12 cellular contexts compared by ENCODE assay signal in the genomic region with DNA sequence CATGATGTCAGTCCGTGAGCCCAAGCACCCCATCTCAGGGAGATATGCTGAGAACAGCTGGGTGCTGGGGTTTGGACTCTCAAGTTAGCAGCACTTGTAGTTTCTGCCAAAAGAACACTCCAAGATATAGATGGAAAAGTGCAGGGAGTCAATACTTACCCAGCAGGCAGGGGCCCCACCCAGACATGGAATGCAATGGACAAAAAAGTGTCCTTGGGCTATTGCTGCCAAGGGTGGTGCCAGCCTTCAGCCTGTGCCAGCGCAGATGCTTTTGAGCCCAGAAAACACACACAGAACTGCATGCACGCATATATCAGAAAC. TPM values are rescaled to one million over a fixed set of nuclear protein-coding genes. Genes with fewer than 3 reads are reported as not detected.
DNase-seq lines count a peak whose midpoint lies in the region; ATAC-seq, FAIRE-seq and TF ChIP-seq lines count a peak whose summit lies in the region.
"Had no signal": no experiment of that assay in that cellular context is flagged by ENCODE, and none has a peak within 500 bp of the region (broad histone marks: within the 10 kb centered on the region; RNA-seq: fewer than 3 reads in every experiment).

No MANE protein-coding gene starts in this region.

- H3K4me3 Mint-ChIP-seq in CD14-positive monocyte (no peak overlapping the region), astrocyte (ENCODE audit: unreplicated experiment) (no peak overlapping the region)
- no peak overlapping the region for H3K4me3 Mint-ChIP-seq in stimulated activated naive B cell treated with anti-CD40 and anti-IgM and Interleukin-4, amounts not matched to agents 10 μg/mL and 1 μg/mL and 100 μg/mL, for 72 hours
- H3K4me3 Mint-ChIP-seq: activated B cell treated with CpG ODN at 0.5 μM for 24 hours had no signal

- intact Hi-C loops in CD14-positive monocyte (cut with micrococcal nuclease) (loop anchor here in 1 of 2 donors (2.0 kb wide), 1 partner anchor 17 kb away; the partner anchor contains the start of gene IRF2BPL), right cardiac atrium (cut with DNase I) (loop anchor here in 1 of 4 donors (2.0 kb wide), 1 partner anchor 21 kb away; no protein-coding TSS in a partner anchor)

- no peak overlapping the region for H3K9ac ChIP-seq in astrocyte (ENCODE audit: low read length)
- H3K9ac ChIP-seq in rectal smooth muscle tissue (ENCODE audit: low read length) = no peak overlapping the region
- H3K9ac ChIP-seq: BLaER1 had no signal

- H3K9me3 Mint-ChIP-seq in CD14-positive monocyte (peaks cover 0 to 2% (median 0%) of the 10 kb centered on the region in 7 donors), astrocyte (ENCODE audit: unreplicated experiment) (no peaks in the 10 kb centered on the region)
- H3K9me3 Mint-ChIP-seq in stimulated activated naive B cell treated with anti-CD40 and anti-IgM and Interleukin-4, amounts not matched to agents 10 μg/mL and 1 μg/mL and 100 μg/mL, for 72 hours = no peaks in the 10 kb centered on the region
- H3K9me3 Mint-ChIP-seq: activated B cell treated with CpG ODN at 0.5 μM for 24 hours; activated naive CD4-positive, alpha-beta T cell treated with anti-CD3 and anti-CD28 coated beads, Interleukin-2, amount 50 U/mL, for 72 hours had no signal

- H3K36me3 Mint-ChIP-seq in CD14-positive monocyte = peaks cover 0 to 4% of the 10 kb centered on the region in 2 donors
- no peaks in the 10 kb centered on the region for H3K36me3 Mint-ChIP-seq in astrocyte (ENCODE audit: low read depth, unreplicated experiment)
- H3K36me3 Mint-ChIP-seq in stimulated activated naive B cell treated with anti-CD40 and anti-IgM and Interleukin-4, amounts not matched to agents 10 μg/mL and 1 μg/mL and 100 μg/mL, for 72 hours = no peaks in the 10 kb centered on the region
- H3K36me3 Mint-ChIP-seq: activated naive CD4-positive, alpha-beta T cell treated with anti-CD3 and anti-CD28 coated beads, Interleukin-2, amount 50 U/mL, for 72 hours had no signal

- peak overlapping the region; percentile 10 for H3K4me2 ChIP-seq in astrocyte (ENCODE audit: low read length)

- H2AFZ ChIP-seq in astrocyte (ENCODE audit: low read depth, low read length) = no peak overlapping the region

- H3K4me1 ChIP-seq in astrocyte (ENCODE audit: insufficient read depth, low read length) (peaks cover 51% of the 10 kb centered on the region), right cardiac atrium (ENCODE audit: control insufficient read depth, insufficient read depth, low read length) (peaks cover 36% of the 10 kb centered on the region), rectal smooth muscle tissue (ENCODE audit: control insufficient read depth, insufficient read depth, low read length) (peaks cover 51% of the 10 kb centered on the region)
- H3K4me1 ChIP-seq in effector memory CD4-positive, alpha-beta T cell (ENCODE audit: control insufficient read depth, insufficient read depth, low read length, poor library complexity, severe bottlenecking) = peaks cover 33% of the 10 kb centered on the region

- DNase-seq in CD14-positive monocyte (ENCODE audit: low spot score) (peak; percentile 11), astrocyte (ENCODE audit: low read depth) (no peak), right cardiac atrium (peak in 1 of 3 donors; percentile 70)
- DNase-seq in effector memory CD4-positive, alpha-beta T cell = no peak
- DNase-seq in stimulated activated naive B cell treated with anti-CD40 and anti-IgM and Interleukin-4, amounts not matched to agents 10 μg/mL and 1 μg/mL and 100 μg/mL, for 72 hours = no peak
- DNase-seq in stimulated activated CD4-positive, alpha-beta T cell treated with anti-CD3 and anti-CD28 coated beads, Interleukin-2, amount 100 ng/mL, for 24 hours = no peak
- DNase-seq: activated B cell treated with CpG ODN at 0.5 μM for 24 hours, NCI-H2081 treated with DMSO at 0.1 percent for 48 hours had no signal

- H3K27me3 Mint-ChIP-seq in CD14-positive monocyte (ENCODE audit: low read depth in 3 of 3) (no peaks in the 10 kb centered on the region), astrocyte (ENCODE audit: low read depth, unreplicated experiment) (no peaks in the 10 kb centered on the region)
- no peaks in the 10 kb centered on the region for H3K27me3 Mint-ChIP-seq in stimulated activated naive B cell treated with anti-CD40 and anti-IgM and Interleukin-4, amounts not matched to agents 10 μg/mL and 1 μg/mL and 100 μg/mL, for 72 hours
- H3K27me3 Mint-ChIP-seq: activated B cell treated with CpG ODN at 0.5 μM for 24 hours had no signal

- ATAC-seq in right cardiac atrium (peak in 1 of 2 donors; percentile 23), GM18505 (IDR thresholded peaks at IDR 0.05; ENCODE audit: unreplicated experiment) (no peak)
- ATAC-seq in stimulated activated naive B cell treated with anti-CD40 and anti-IgM and Interleukin-4, amounts not matched to agents 10 μg/mL and 1 μg/mL and 100 μg/mL, for 72 hours (replicated peaks) = no peak
- ATAC-seq: activated naive CD4-positive, alpha-beta T cell treated with anti-CD3 and anti-CD28 coated beads, Interleukin-2, amount 50 U/mL, for 72 hours had no signal

- WGBS in right cardiac atrium = 47% methylated on average over 3 of the region's 3 CpGs

- H3K27ac Mint-ChIP-seq in CD14-positive monocyte = peak overlapping the region in 2 of 7 donors; percentile 37 to 76
- H3K27ac Mint-ChIP-seq in astrocyte (ENCODE audit: unreplicated experiment) = peak overlapping the region; percentile 75
- no peak overlapping the region for H3K27ac Mint-ChIP-seq in stimulated activated naive B cell treated with anti-CD40 and anti-IgM and Interleukin-4, amounts not matched to agents 10 μg/mL and 1 μg/mL and 100 μg/mL, for 72 hours
- H3K27ac Mint-ChIP-seq: activated B cell treated with CpG ODN at 0.5 μM for 24 hours; activated naive CD4-positive, alpha-beta T cell treated with anti-CD3 and anti-CD28 coated beads, Interleukin-2, amount 50 U/mL, for 72 hours had no signal

- no peak for TF ChIP-seq POLR2A in GM18505 (IDR thresholded peaks at IDR 0.05; ENCODE audit: borderline replicate concordance, extremely low read depth, insufficient read depth, insufficient read length)

- no peaks in the 10 kb centered on the region for H3K36me3 ChIP-seq in astrocyte (ENCODE audit: insufficient read depth, low read length)
- H3K36me3 ChIP-seq in rectal smooth muscle tissue (ENCODE audit: control insufficient read depth, insufficient read depth, low read length) = no peaks in the 10 kb centered on the region
- H3K36me3 ChIP-seq in effector memory CD4-positive, alpha-beta T cell (ENCODE audit: control insufficient read depth, insufficient read depth, low read length) = no peaks in the 10 kb centered on the region
- H3K36me3 ChIP-seq: BLaER1 had no signal

- H3K4me1 Mint-ChIP-seq in CD14-positive monocyte (peaks cover 78% of the 10 kb centered on the region), astrocyte (ENCODE audit: low read depth, unreplicated experiment) (peaks cover 48% of the 10 kb centered on the region)
- peaks cover 24 to 35% of the 10 kb centered on the region in 2 donors for H3K4me1 Mint-ChIP-seq in stimulated activated naive B cell treated with anti-CD40 and anti-IgM and Interleukin-4, amounts not matched to agents 10 μg/mL and 1 μg/mL and 100 μg/mL, for 72 hours

- H3K4me3 ChIP-seq in astrocyte (ENCODE audit: insufficient read depth, low read depth, low read length) (no peak overlapping the region), right cardiac atrium (ENCODE audit: low read length) (no peak overlapping the region), rectal smooth muscle tissue (ENCODE audit: low read length) (no peak overlapping the region)
- H3K4me3 ChIP-seq in effector memory CD4-positive, alpha-beta T cell (ENCODE audit: insufficient read depth, low read depth, low read length, poor library complexity, severe bottlenecking) = no peak overlapping the region
- H3K4me3 ChIP-seq: BLaER1 had no signal

- H3K27me3 ChIP-seq in astrocyte (ENCODE audit: insufficient read depth, low read length) = no peaks in the 10 kb centered on the region
- H3K27me3 ChIP-seq in right cardiac atrium (ENCODE audit: control insufficient read depth, insufficient read depth) = no peaks in the 10 kb centered on the region
- H3K27me3 ChIP-seq in rectal smooth muscle tissue (ENCODE audit: control insufficient read depth, insufficient read depth, low read length) = no peaks in the 10 kb centered on the region
- no peaks in the 10 kb centered on the region for H3K27me3 ChIP-seq in effector memory CD4-positive, alpha-beta T cell (replicated peaks; ENCODE audit: control insufficient read depth, insufficient read depth, low read length, poor library complexity, severe bottlenecking)
- H3K27me3 ChIP-seq: BLaER1 had no signal

- H4K20me1 ChIP-seq in astrocyte (ENCODE audit: insufficient read depth, low read length) = no peaks in the 10 kb centered on the region
- H4K20me1 ChIP-seq: BLaER1 had no signal

- no peak overlapping the region for H3K27ac ChIP-seq in astrocyte (ENCODE audit: low read depth, low read length)
- H3K27ac ChIP-seq in right cardiac atrium (ENCODE audit: low read length) = peak overlapping the region; percentile 95
- peak overlapping the region; percentile 42 for H3K27ac ChIP-seq in rectal smooth muscle tissue (ENCODE audit: low read depth, low read length)
- H3K27ac ChIP-seq in effector memory CD4-positive, alpha-beta T cell (ENCODE audit: insufficient read depth, low read length, poor library complexity, severe bottlenecking) = no peak overlapping the region
- H3K27ac ChIP-seq: BLaER1 had no signal

- H3K9me3 ChIP-seq in astrocyte (ENCODE audit: insufficient read depth, low read depth, low read length) = no peaks in the 10 kb centered on the region
- H3K9me3 ChIP-seq in right cardiac atrium (ENCODE audit: control insufficient read depth, low read length) = no peaks in the 10 kb centered on the region
- H3K9me3 ChIP-seq in effector memory CD4-positive, alpha-beta T cell (ENCODE audit: control insufficient read depth, low read length) = no peaks in the 10 kb centered on the region
- H3K9me3 ChIP-seq: BLaER1 had no signal

- no peaks in the 10 kb centered on the region for H3K79me2 ChIP-seq in astrocyte (ENCODE audit: insufficient read depth, low read length)

- TF ChIP-seq CTCF in CD14-positive monocyte (IDR thresholded peaks at IDR 0.05) = no peak
- TF ChIP-seq CTCF in astrocyte (IDR thresholded peaks at IDR 0.05; ENCODE audit: insufficient read depth, low read depth, low read length) = no peak

- FAIRE-seq in astrocyte (lab: Jason Lieb, UNC) = no peak

RNA-seq across cellular contexts. Expression of gene IRF2BPL, which starts 17.0 kb away (rescaled TPM):
- polyA plus RNA-seq in CD14-positive monocyte (1 to 10 TPM; 1.4 to 1.9 TPM), right cardiac atrium (22.0 TPM)
- total RNA-seq in astrocyte (42.7 and 55.3 TPM in 2 replicates), right cardiac atrium (10 to 100 TPM; 43.5 to 61.2 (median 51.5) TPM)

RNA-seq across cellular contexts. Expression of gene CIPC, which starts 52.5 kb away (rescaled TPM):
- 10 to 100 TPM in 1 of 2 donors, 1 to 10 TPM in 1; 4.4 to 11.2 TPM for polyA plus RNA-seq in CD14-positive monocyte
- total RNA-seq in astrocyte = 16.7 and 20.2 TPM in 2 replicates
- total RNA-seq in right cardiac atrium = 10 to 100 TPM; 54.3 to 73.1 (median 65.9) TPM
- 28.1 TPM for polyA plus RNA-seq in right cardiac atrium

Comparison
In these comparisons a context has a peak if more than half of its experiments do, and no peak if none do; other contexts are left out.
1. H3K27ac ChIP-seq: peak in right cardiac atrium (single experiment) and rectal smooth muscle tissue (single experiment); none in astrocyte (single experiment) and effector memory CD4-positive, alpha-beta T cell (single experiment).